ENCODE assay signal across 10 cellular contexts in the genomic region with DNA sequence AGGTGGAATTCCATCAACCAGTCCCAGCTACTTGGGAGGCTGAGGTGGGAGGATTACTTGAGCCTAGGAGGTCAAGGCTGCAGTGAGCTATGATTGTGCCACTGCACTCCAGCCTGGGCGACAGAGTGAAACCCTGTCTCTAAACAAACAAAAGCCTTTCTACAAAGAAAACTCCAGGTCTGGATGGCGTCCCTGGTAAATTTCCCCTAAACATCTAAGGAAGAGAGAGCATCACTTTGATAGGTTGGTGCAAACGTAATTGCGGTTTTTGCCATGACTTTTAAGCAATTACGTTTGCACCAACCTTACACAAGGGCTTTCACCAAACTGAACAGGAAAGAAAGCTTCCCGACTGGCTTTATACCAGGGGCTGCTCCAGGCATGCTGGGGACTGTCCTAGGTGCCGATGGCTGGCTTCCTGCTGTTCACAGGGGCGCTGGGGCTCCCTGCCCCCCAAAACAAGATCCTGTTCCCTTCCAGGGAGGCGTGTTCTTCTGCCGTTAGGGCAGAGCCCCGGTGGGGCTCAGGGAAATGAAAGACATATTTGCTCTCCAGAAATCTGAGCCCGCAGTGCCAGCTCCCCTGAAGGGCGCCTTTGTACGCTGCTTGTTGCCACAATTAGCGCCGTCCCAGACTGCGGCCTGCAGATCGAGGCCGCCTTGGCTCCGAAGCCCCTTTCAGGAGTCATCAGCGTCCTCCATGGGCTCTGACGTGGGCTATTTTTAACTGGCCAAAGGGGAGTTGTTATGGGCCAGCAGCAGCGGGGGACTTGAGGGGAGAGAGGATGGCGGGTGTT. TPM values are rescaled to one million over a fixed set of nuclear protein-coding genes. Genes with fewer than 3 reads are reported as not detected.
DNase-seq lines count a peak whose midpoint lies in the region.
"Had no signal": no experiment of that assay in that cellular context is flagged by ENCODE, and none has a peak within 500 bp of the region (broad histone marks: within the 10 kb centered on the region; RNA-seq: fewer than 3 reads in every experiment).

No MANE protein-coding gene starts in this region.

- DNase-seq in NCI-H2029 (lab: John Stamatoyannopoulos, UW) (peak; percentile 18), NCI-H2029 treated with DMSO at 0.1 percent for 48 hours (lab: John Stamatoyannopoulos, UW) (no peak), amniotic epithelial cell (ENCODE audit: low read depth) (peak; percentile 48), superior temporal gyrus (ENCODE audit: extremely low spot score) (peak; percentile 14), NCI-H1694 treated with DMSO at 0.1 percent for 48 hours (lab: John Stamatoyannopoulos, UW) (no peak), ureter (ENCODE audit: low spot score) (no peak), NAMALWA (ENCODE audit: low spot score) (no peak)
- DNase-seq: activated CD8-positive, alpha-beta T cell treated with anti-CD3 and anti-CD28 coated beads, Interleukin-2, amount 10 ng/mL, durations not matched to agents 7 days and 5 days; foreskin melanocyte had no signal

- H3K27ac ChIP-seq in layer of hippocampus (ENCODE audit: low read depth, low read length) = peak overlapping the region; percentile 83

- no peaks in the 10 kb centered on the region for H3K27me3 ChIP-seq in layer of hippocampus (ENCODE audit: control insufficient read depth, insufficient read depth, low read length)

RNA-seq across cellular contexts. Expression of a gene that starts 38.7 kb away (rescaled TPM):
- total RNA-seq in ureter = 56.1 TPM

Comparison
In these comparisons a context has a peak if more than half of its experiments do, and no peak if none do; other contexts are left out.
1. DNase-seq: peak in NCI-H2029 (single experiment), amniotic epithelial cell (single experiment) and superior temporal gyrus (single experiment); none in NCI-H2029 treated with DMSO at 0.1 percent for 48 hours (single experiment), NCI-H1694 treated with DMSO at 0.1 percent for 48 hours (single experiment), ureter (single experiment) and NAMALWA (single experiment).